In the genomic region with DNA sequence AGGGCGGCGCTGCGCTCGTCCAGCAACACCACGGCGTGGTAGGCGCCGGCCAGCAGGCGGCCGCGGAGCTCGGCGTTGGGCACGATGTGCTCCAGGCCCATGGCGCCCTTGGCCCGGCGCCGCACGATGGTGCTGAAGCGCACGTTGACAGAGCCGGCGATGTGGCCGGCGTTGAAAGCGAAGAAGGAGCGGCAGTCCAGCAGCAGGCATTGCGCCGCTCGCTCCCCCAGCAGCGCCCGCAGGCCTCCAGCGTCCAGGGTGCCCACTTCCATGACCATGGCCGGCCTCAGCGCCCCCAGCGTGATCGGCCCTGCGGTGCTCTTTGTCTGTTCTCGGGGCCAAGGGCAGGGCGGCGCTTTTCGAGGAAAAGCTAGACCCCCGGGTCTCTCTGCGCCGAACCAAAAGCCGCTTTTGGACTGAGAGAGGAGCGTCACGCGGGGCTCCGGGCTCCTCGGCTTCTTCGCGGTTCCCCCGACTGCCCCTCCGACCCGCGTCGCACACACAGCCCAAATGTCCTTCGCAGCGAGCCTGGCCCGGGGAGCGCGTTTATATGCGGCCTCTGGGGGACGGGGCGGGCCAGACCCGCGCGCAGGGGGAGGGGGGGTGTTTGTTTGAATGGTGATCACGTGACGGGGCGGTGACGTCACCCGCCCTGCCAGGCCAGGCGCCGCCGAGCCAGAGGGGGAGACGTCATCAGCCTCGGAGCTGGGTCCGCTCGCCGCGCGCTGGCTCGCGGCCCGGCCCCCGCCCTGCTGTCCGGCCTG, we compare ENCODE assay signal across 8 cellular contexts. TPM values are rescaled to one million over a fixed set of nuclear protein-coding genes. Genes with fewer than 3 reads are reported as not detected.
DNase-seq lines count a peak whose midpoint lies in the region; ATAC-seq and TF ChIP-seq lines count a peak whose summit lies in the region.

A gene with protein sequence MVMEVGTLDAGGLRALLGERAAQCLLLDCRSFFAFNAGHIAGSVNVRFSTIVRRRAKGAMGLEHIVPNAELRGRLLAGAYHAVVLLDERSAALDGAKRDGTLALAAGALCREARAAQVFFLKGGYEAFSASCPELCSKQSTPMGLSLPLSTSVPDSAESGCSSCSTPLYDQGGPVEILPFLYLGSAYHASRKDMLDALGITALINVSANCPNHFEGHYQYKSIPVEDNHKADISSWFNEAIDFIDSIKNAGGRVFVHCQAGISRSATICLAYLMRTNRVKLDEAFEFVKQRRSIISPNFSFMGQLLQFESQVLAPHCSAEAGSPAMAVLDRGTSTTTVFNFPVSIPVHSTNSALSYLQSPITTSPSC (minus strand): TSS at position 521 of the 764 bp plus-strand sequence. CDS start 243 bp downstream, at position 278.

- ATAC-seq in HG03439 (IDR thresholded peaks at IDR 0.05; ENCODE audit: unreplicated experiment) (peak; percentile 54), left colon (peak; percentile 57)

- H3K9ac ChIP-seq in colonic mucosa (ENCODE audit: low read depth in 2 of 2, low read length in 2 of 2), result peak within 1 kb of the TSS; percentile 100

- no peaks in the 10 kb centered on the region for H3K27me3 Mint-ChIP-seq in activated CD4-positive, alpha-beta T cell treated with anti-CD3 and anti-CD28 coated beads, Interleukin-2, amount 10 ng/mL, durations not matched to agents 24 days and 14 days

- no peaks in the 10 kb centered on the region for H3K9me3 ChIP-seq in colonic mucosa

- H3K36me3 ChIP-seq in BJ (ENCODE audit: control insufficient read depth, insufficient read depth, low read length), result peaks cover 12% of the 10 kb centered on the region
- H3K36me3 ChIP-seq in colonic mucosa, result peaks cover 12% of the 10 kb centered on the region

- CTCF ChIA-PET in BJ (lab: Yijun Ruan, JAX), result interaction anchor here (0.6 to 11.6 kb wide), 25 partner anchors 16 to 177 kb away, joined by 3 to 92 read pairs (median 4); no protein-coding TSS in a partner anchor

- H3K27me3 ChIP-seq in BJ (ENCODE audit: control insufficient read depth, insufficient read depth, low read length), result no peaks in the 10 kb centered on the region
- H3K27me3 ChIP-seq in colonic mucosa, result no peaks in the 10 kb centered on the region

- peak within 1 kb of the TSS; percentile 98 for H3K27ac Mint-ChIP-seq in activated CD4-positive, alpha-beta T cell treated with anti-CD3 and anti-CD28 coated beads, Interleukin-2, amount 10 ng/mL, durations not matched to agents 24 days and 14 days

- H3K4me3 Mint-ChIP-seq in activated CD4-positive, alpha-beta T cell treated with anti-CD3 and anti-CD28 coated beads, Interleukin-2, amount 10 ng/mL, durations not matched to agents 24 days and 14 days, result peak within 1 kb of the TSS; percentile 91

- H3K9me3 Mint-ChIP-seq in activated CD4-positive, alpha-beta T cell treated with anti-CD3 and anti-CD28 coated beads, Interleukin-2, amount 10 ng/mL, durations not matched to agents 24 days and 14 days, result no peaks in the 10 kb centered on the region

- H3K27ac ChIP-seq in colonic mucosa, result peak within 1 kb of the TSS; percentile 100

- POLR2A ChIA-PET in BJ (lab: Charles Lee), result interaction anchor here (0.5 to 1.8 kb wide), 20 partner anchors 13 to 183 kb away, joined by 3 to 12 read pairs (median 6); no protein-coding TSS in a partner anchor

- H3K36me3 Mint-ChIP-seq in activated CD4-positive, alpha-beta T cell treated with anti-CD3 and anti-CD28 coated beads, Interleukin-2, amount 10 ng/mL, durations not matched to agents 24 days and 14 days (ENCODE audit: low read depth), result peaks cover 23% of the 10 kb centered on the region

- intact Hi-C loops in activated CD4-positive, alpha-beta T cell treated with anti-CD3 and anti-CD28 coated beads, Interleukin-2, amount 10 ng/mL, durations not matched to agents 24 days and 14 days (cut with micrococcal nuclease), result loop anchor here (5.0 to 10.0 kb wide), 2 partner anchors 844 to 1384 kb away; a partner anchor contains a TSS
- intact Hi-C loops in colonic mucosa (cut with DNase I) (loop anchor here (5.0 kb wide), 2 partner anchors 76 to 131 kb away; no protein-coding TSS in a partner anchor), left colon (cut with DNase I, micrococcal nuclease) (loop anchor here in 1 of 2 donors (10.0 kb wide), 1 partner anchor 64 kb away; a partner anchor contains a TSS)

- TF ChIP-seq CTCF in BJ (IDR thresholded peaks at IDR 0.05; ENCODE audit: insufficient read depth, low read depth, low read length) (peak; percentile 31; the same call in 1 of the 2 replicates), colonic mucosa (IDR thresholded peaks at IDR 0.05) (peak; percentile 21)

- H3K4me3 ChIP-seq in BJ (ENCODE audit: low read depth, low read length), result peak within 1 kb of the TSS; percentile 82
- H3K4me3 ChIP-seq in colonic mucosa, result peak within 1 kb of the TSS; percentile 80

- peaks cover 43% of the 10 kb centered on the region for H3K4me1 Mint-ChIP-seq in activated CD4-positive, alpha-beta T cell treated with anti-CD3 and anti-CD28 coated beads, Interleukin-2, amount 10 ng/mL, durations not matched to agents 24 days and 14 days

- peaks cover 26% of the 10 kb centered on the region for H3K4me1 ChIP-seq in colonic mucosa

- DNase-seq in BJ (ENCODE audit: low read depth) (peak; percentile 82), GM19238 (ENCODE audit: insufficient read length, low spot score) (peak; percentile 95), NCI-H510A treated with DMSO at 0.1 percent for 48 hours (lab: John Stamatoyannopoulos, UW) (peak; percentile 89), colonic mucosa (peak; percentile 99), left colon (peak; percentile 99 to 100)
- DNase-seq in activated CD4-positive, alpha-beta T cell treated with anti-CD3 and anti-CD28 coated beads, Interleukin-2, amount 10 ng/mL, durations not matched to agents 24 days and 14 days, result peak; percentile 98
- peak; percentile 97 to 98 for DNase-seq in stimulated activated CD4-positive, alpha-beta T cell treated with anti-CD3 and anti-CD28 coated beads, Interleukin-1b, Interleukin-23, amount 100 ng/mL, for 4 hours (ENCODE audit: low read depth in 2 of 2)

RNA-seq across cellular contexts. Expression of the gene that starts here (rescaled TPM):
- 252 and 432 TPM in 2 replicates for polyA plus RNA-seq in BJ (2011; rRNA removed)
- polyA minus RNA-seq in BJ (2011; rRNA and poly(A)+ RNA removed), result 275 and 403 TPM in 2 replicates
- 10.2 and 10.6 TPM in 2 replicates for total RNA-seq in activated CD4-positive, alpha-beta T cell treated with anti-CD3 and anti-CD28 coated beads, Interleukin-2, amount 10 ng/mL, durations not matched to agents 24 days and 14 days
- total RNA-seq in colonic mucosa (100 to 1,000 TPM in 1 of 2 donors, 10 to 100 TPM in 1; 61.7 to 102 TPM), left colon (100 to 1,000 TPM; 148 to 242 TPM)

Comparison
In these comparisons a context has a peak if more than half of its experiments do, and no peak if none do; other contexts are left out.
1. Peak in every context shown above with its lines: DNase-seq, ATAC-seq, H3K4me3 ChIP-seq and H3K27ac ChIP-seq.